ENCODE assay signal across 1 cellular context in genomic region chrX:45852884-45853283, GRCh38.
TF ChIP-seq lines count a peak whose summit lies in the region.

No MANE protein-coding gene starts in this region.

TF ChIP-seq in SK-N-SH, 30 proteins besides CTCF, POLR2A, EP300 and RAD21 (continued from another document):
- TF ChIP-seq REST (IDR thresholded peaks at IDR 0.05; ENCODE audit: low read depth, low read length) (no peak), FOSL2 (IDR thresholded peaks at IDR 0.05; ENCODE audit: borderline replicate concordance, low read depth) (peak; percentile 29; the same call in 1 of the 2 replicates), JUND (IDR thresholded peaks at IDR 0.05) (peak; percentile 30), MEF2A (IDR thresholded peaks at IDR 0.05; ENCODE audit: borderline replicate concordance, low read depth) (no peak), MXI1 (IDR thresholded peaks at IDR 0.05; ENCODE audit: low read depth, low read length) (no peak), RCOR1 (IDR thresholded peaks at IDR 0.05; ENCODE audit: low read length) (no peak), RXRA (IDR thresholded peaks at IDR 0.05; ENCODE audit: borderline replicate concordance, low read depth) (no peak), NRF1 (IDR thresholded peaks at IDR 0.05; ENCODE audit: low read depth, low read length) (no peak), TEAD4 (IDR thresholded peaks at IDR 0.05; ENCODE audit: borderline replicate concordance, insufficient read depth) (no peak), POLR2AphosphoS5 (IDR thresholded peaks at IDR 0.05; ENCODE audit: low read depth, low read length) (no peak), FOXM1 (IDR thresholded peaks at IDR 0.05; ENCODE audit: low read depth) (no peak), RFX5 (IDR thresholded peaks at IDR 0.05; ENCODE audit: low read length) (no peak), GATA2 (CRISPR knock-in tag; IDR thresholded peaks at IDR 0.05) (no peak), CHD2 (IDR thresholded peaks at IDR 0.05; ENCODE audit: low read length, partially characterized antibody) (no peak), TCF12 (IDR thresholded peaks at IDR 0.05) (peak; percentile 47), PBX3 (IDR thresholded peaks at IDR 0.05) (peak; percentile 55), USF2 (IDR thresholded peaks at IDR 0.05; ENCODE audit: borderline replicate concordance, low read depth, low read length) (no peak), USF1 (IDR thresholded peaks at IDR 0.05; ENCODE audit: borderline replicate concordance, low read depth) (no peak)
TF ChIP-seq in SK-N-SH: peak in this region for 4.
